Comparison of ENCODE assay signal across 9 cellular contexts in the genomic region with DNA sequence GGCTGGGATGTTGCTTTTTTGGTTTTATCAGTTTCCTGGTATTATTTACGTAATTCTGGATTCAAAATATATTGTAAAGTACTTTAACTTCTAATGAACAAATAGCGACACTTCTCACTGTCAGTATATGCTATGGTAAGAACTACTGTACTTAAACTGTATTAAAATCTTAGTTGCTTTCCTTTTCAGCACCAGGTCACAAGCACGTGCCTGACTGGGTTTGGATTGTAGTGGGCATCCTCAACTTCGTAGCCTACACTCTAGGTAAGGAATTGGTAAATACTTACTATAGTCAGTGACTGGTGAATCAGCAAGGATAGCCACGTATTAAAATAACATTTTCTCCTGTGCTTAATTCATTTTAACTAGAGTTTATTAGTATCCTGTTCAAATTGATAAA. TPM values are rescaled to one million over a fixed set of nuclear protein-coding genes. Genes with fewer than 3 reads are reported as not detected.
"Had no signal": no experiment of that assay in that cellular context is flagged by ENCODE, and none has a peak within 500 bp of the region (broad histone marks: within the 10 kb centered on the region; RNA-seq: fewer than 3 reads in every experiment).

No MANE protein-coding gene starts in this region.

- H3K4me3 ChIP-seq: GM23338 had no signal

- H2AFZ ChIP-seq: GM23338 had no signal

- H3K4me2 ChIP-seq: GM23338 had no signal

- DNase-seq: H9, HCEC 1CT, IMR-90, KBM-7 had no signal

- ATAC-seq: GM23338 had no signal

- FAIRE-seq: H1, H54, HTR-8/SVneo had no signal

RNA-seq across cellular contexts. Expression of gene ADGRF3, which starts 20.4 kb away (rescaled TPM):
- total RNA-seq: IMR-90 had no signal

RNA-seq across cellular contexts. Expression of gene DRC1, which starts 34.8 kb away (rescaled TPM):
- total RNA-seq: GM23338, H1, H9, HT-29 had no signal
- polyA plus RNA-seq: IMR-90 had no signal
